8 cellular contexts compared by ENCODE assay signal in genomic region chr14:59576332-59577294, GRCh38. TPM values are rescaled to one million over a fixed set of nuclear protein-coding genes. Genes with fewer than 3 reads are reported as not detected.
DNase-seq lines count a peak whose midpoint lies in the region; ATAC-seq, FAIRE-seq and TF ChIP-seq lines count a peak whose summit lies in the region.

Gene CCDC175 (minus strand): TSS chr14:59576812. CDS start chr14:59576775, 37 bp downstream.

- no peak within 1 kb of the TSS for H3K9ac ChIP-seq in adipocyte (ENCODE audit: low read length)

- H3K4me3 Mint-ChIP-seq in progenitor cell of endocrine pancreas (ENCODE audit: low read depth): peak within 1 kb of the TSS; percentile 84

- H3K36me3 ChIP-seq in adipocyte (ENCODE audit: control insufficient read depth, insufficient read depth, low read length, severe bottlenecking) (no peaks in the 10 kb centered on the region), right atrium auricular region (no peaks in the 10 kb centered on the region), upper lobe of right lung (no peaks in the 10 kb centered on the region)

- no peaks in the 10 kb centered on the region for H3K4me1 ChIP-seq in adipocyte (ENCODE audit: control insufficient read depth, insufficient read depth, low read length)
- no peaks in the 10 kb centered on the region for H3K4me1 ChIP-seq in right atrium auricular region
- peaks cover 10% of the 10 kb centered on the region for H3K4me1 ChIP-seq in upper lobe of right lung

- H3K36me3 Mint-ChIP-seq in progenitor cell of endocrine pancreas (ENCODE audit: insufficient read depth): no peaks in the 10 kb centered on the region

- TF ChIP-seq CTCF in right atrium auricular region (IDR thresholded peaks at IDR 0.05): peak; percentile 62 to 74
- TF ChIP-seq CTCF in progenitor cell of endocrine pancreas (IDR thresholded peaks at IDR 0.05; ENCODE audit: unreplicated experiment): peak; percentile 99
- TF ChIP-seq CTCF in upper lobe of right lung (IDR thresholded peaks at IDR 0.05): peak; percentile 72

- DNase-seq in ELR (ENCODE audit: low read depth) (peak; percentile 80), H54 (ENCODE audit: insufficient read length, low spot score) (peak; percentile 42), LoVo (ENCODE audit: low spot score) (peak; percentile 87), SW 1271 (lab: John Stamatoyannopoulos, UW) (peak; percentile 6 to 24), adipocyte (ENCODE audit: low read depth) (peak; percentile 68), right atrium auricular region (ENCODE audit: low spot score) (peak; percentile 79), progenitor cell of endocrine pancreas (ENCODE audit: low spot score, unreplicated experiment) (peak; percentile 87), upper lobe of right lung (peak; percentile 93)

- no peak for TF ChIP-seq POLR2A in H54 (IDR thresholded peaks at IDR 0.05; ENCODE audit: low read depth, low read length)

- H3K27me3 ChIP-seq in adipocyte (replicated peaks; ENCODE audit: control insufficient read depth, insufficient read depth, low read length): no peaks in the 10 kb centered on the region
- no peaks in the 10 kb centered on the region for H3K27me3 ChIP-seq in right atrium auricular region
- peaks cover 14% of the 10 kb centered on the region for H3K27me3 ChIP-seq in upper lobe of right lung

- FAIRE-seq in H54 (lab: Jason Lieb, UNC): no peak

- ATAC-seq in upper lobe of right lung: peak; percentile 98

- H3K9me3 ChIP-seq in adipocyte (ENCODE audit: control insufficient read depth, low read length): no peaks in the 10 kb centered on the region
- no peaks in the 10 kb centered on the region for H3K9me3 ChIP-seq in right atrium auricular region
- no peaks in the 10 kb centered on the region for H3K9me3 ChIP-seq in upper lobe of right lung

- no peak within 1 kb of the TSS for H3K27ac ChIP-seq in right atrium auricular region
- no peak within 1 kb of the TSS for H3K27ac ChIP-seq in upper lobe of right lung

- H3K27ac Mint-ChIP-seq in progenitor cell of endocrine pancreas: no peak within 1 kb of the TSS

- H3K27me3 Mint-ChIP-seq in progenitor cell of endocrine pancreas: peaks cover 2% of the 10 kb centered on the region

- no peaks in the 10 kb centered on the region for H3K4me1 Mint-ChIP-seq in progenitor cell of endocrine pancreas (ENCODE audit: low read depth)

- intact Hi-C loops in upper lobe of right lung (cut with DNase I): no loop called here

- peak within 1 kb of the TSS; percentile 70 for H3K4me3 ChIP-seq in adipocyte (ENCODE audit: low read length)
- peak within 1 kb of the TSS; percentile 31 to 52 for H3K4me3 ChIP-seq in right atrium auricular region
- H3K4me3 ChIP-seq in upper lobe of right lung: peak within 1 kb of the TSS; percentile 47

- H3K9me3 Mint-ChIP-seq in progenitor cell of endocrine pancreas (ENCODE audit: low read depth): no peaks in the 10 kb centered on the region

RNA-seq across cellular contexts. Expression of gene CCDC175, which starts in this region (rescaled TPM):
- not detected for total RNA-seq in right atrium auricular region
- total RNA-seq in progenitor cell of endocrine pancreas: 0.20 and 0.26 TPM in 2 replicates
- total RNA-seq in upper lobe of right lung: not detected

Comparison
In these comparisons a context has a peak if more than half of its experiments do, and no peak if none do; other contexts are left out.
1. Peak in DNase-seq and H3K4me3 ChIP-seq in right atrium auricular region; RNA of the gene not detected or under 1 TPM.
2. Peak in DNase-seq in progenitor cell of endocrine pancreas; RNA of the gene not detected or under 1 TPM.
3. Peak in DNase-seq, ATAC-seq and H3K4me3 ChIP-seq in upper lobe of right lung; RNA of the gene not detected or under 1 TPM.
4. DNase-seq: peak in every context shown above with its lines; median percentile 93 in upper lobe of right lung; 87 in LoVo; 87 in progenitor cell of endocrine pancreas; 80 in ELR; 79 in right atrium auricular region; 68 in adipocyte; 42 in H54; 15 in SW 1271.